Comparison of ENCODE assay signal across 17 cellular contexts in genomic region chr5:58044166-58044565, GRCh38.
"Had no signal": no experiment of that assay in that cellular context is flagged by ENCODE, and none has a peak within 500 bp of the region (broad histone marks: within the 10 kb centered on the region; RNA-seq: fewer than 3 reads in every experiment).

No MANE protein-coding gene starts in this region.

- H3K27me3 ChIP-seq: esophagus squamous epithelium, foreskin keratinocyte, neural progenitor cell, ovary, stomach, transverse colon had no signal

- H3K4me1 ChIP-seq: esophagus squamous epithelium, neural progenitor cell, stomach had no signal

- DNase-seq: effector memory CD8-positive, alpha-beta T cell; esophagus squamous epithelium; foreskin keratinocyte; left colon; mesenchymal stem cell; midbrain; nucleus accumbens; ovary; right cardiac atrium; stimulated activated naive CD4-positive, alpha-beta T cell; stomach; substantia nigra; transverse colon had no signal

- H3K4me2 ChIP-seq: neural progenitor cell had no signal

- H3K36me3 ChIP-seq: esophagus squamous epithelium, neural progenitor cell, ovary, stomach, thoracic aorta, transverse colon had no signal

- H3K9me3 ChIP-seq: esophagus squamous epithelium, ovary, stomach, thoracic aorta, transverse colon had no signal

- ATAC-seq: effector memory CD8-positive, alpha-beta T cell; foreskin keratinocyte; natural killer cell treated with Interleukin-12 subunit alpha and Interleukin-12 subunit beta and Interleukin-15 and Interleukin-18, amount 100 ng/mL, for 72 hours had no signal

- H3K4me3 ChIP-seq: esophagus squamous epithelium, neural progenitor cell, ovary, stomach, thoracic aorta, transverse colon had no signal

- H3K27ac ChIP-seq: epithelial cell of prostate, esophagus squamous epithelium, foreskin keratinocyte, neural progenitor cell, ovary, stomach, thoracic aorta, transverse colon had no signal

- H2AFZ ChIP-seq: neural progenitor cell had no signal

- H3K9ac ChIP-seq: neural progenitor cell had no signal
